Comparison of ENCODE assay signal across 13 cellular contexts in the genomic region with DNA sequence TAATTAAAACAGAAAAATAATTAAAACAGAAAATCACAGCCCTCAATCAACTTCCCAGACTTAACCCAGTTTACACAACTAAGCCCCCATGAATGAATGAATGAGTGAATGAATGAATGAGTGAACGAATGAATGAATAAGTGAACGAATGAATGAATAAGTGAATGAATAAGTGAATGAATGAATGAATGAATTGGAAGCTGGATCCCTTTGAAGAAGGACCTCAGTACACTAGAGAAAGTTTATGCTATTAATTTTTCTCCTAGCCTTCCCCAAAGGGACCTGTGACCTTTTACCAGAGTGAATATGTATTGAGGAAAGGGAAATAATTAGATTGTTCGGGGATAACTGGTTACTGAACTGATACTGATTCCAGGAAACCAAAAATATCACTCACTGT. TPM values are rescaled to one million over a fixed set of nuclear protein-coding genes. Genes with fewer than 3 reads are reported as not detected.
DNase-seq lines count a peak whose midpoint lies in the region; ATAC-seq and TF ChIP-seq lines count a peak whose summit lies in the region.
"Had no signal": no experiment of that assay in that cellular context is flagged by ENCODE, and none has a peak within 500 bp of the region (broad histone marks: within the 10 kb centered on the region; RNA-seq: fewer than 3 reads in every experiment).

No MANE protein-coding gene starts in this region.

- no peak overlapping the region for H2AFZ ChIP-seq in DND-41 (ENCODE audit: low read depth, low read length)
- H2AFZ ChIP-seq in PC-9: no peak overlapping the region
- no peak overlapping the region for H2AFZ ChIP-seq in hepatocyte

- H3K4me1 Mint-ChIP-seq in activated T-helper 1 cell treated with anti-CD3 and anti-CD28 coated beads, Interleukin-12 subunit alpha, Interleukin-12 subunit beta, Interleukin-2, Interleukin-4 antibody, amounts not matched to agents 30 ng/mL and 10 ng/mL and 1 ng/mL, durations not matched to agents 14 hours and 24 hours and 36 hours (ENCODE audit: low read depth): peaks cover 46% of the 10 kb centered on the region

- ATAC-seq in DND-41 (ENCODE audit: insufficient read depth, low read depth): no peak
- no peak for ATAC-seq in HG03571 (IDR thresholded peaks at IDR 0.05; ENCODE audit: unreplicated experiment)

- no peaks in the 10 kb centered on the region for H3K27me3 ChIP-seq in DND-41 (ENCODE audit: insufficient read depth, low read length, poor library complexity)
- H3K27me3 ChIP-seq in PC-9 (ENCODE audit: insufficient read depth, low read depth): no peaks in the 10 kb centered on the region
- no peaks in the 10 kb centered on the region for H3K27me3 ChIP-seq in hepatocyte

- H3K9me3 ChIP-seq in DND-41 (ENCODE audit: insufficient read depth, low read length, severe bottlenecking) (no peaks in the 10 kb centered on the region), PC-9 (ENCODE audit: insufficient read depth, low read depth) (no peaks in the 10 kb centered on the region), hepatocyte (ENCODE audit: low read depth) (no peaks in the 10 kb centered on the region)

- intact Hi-C loops in PC-9 (cut with micrococcal nuclease; ENCODE audit: unreplicated experiment): no loop called here
- intact Hi-C loops in activated T-helper 1 cell treated with anti-CD3 and anti-CD28 coated beads, Interleukin-12 subunit alpha, Interleukin-12 subunit beta, Interleukin-2, Interleukin-4 antibody, amounts not matched to agents 30 ng/mL and 10 ng/mL and 1 ng/mL, durations not matched to agents 14 hours and 24 hours and 36 hours (cut with micrococcal nuclease): loop anchor here (10.0 kb wide), 1 partner anchor 357 kb away; a partner anchor contains a TSS

- peaks cover 76% of the 10 kb centered on the region for H3K4me1 ChIP-seq in DND-41 (ENCODE audit: insufficient read depth, low read length)
- H3K4me1 ChIP-seq in PC-9 (replicated peaks; ENCODE audit: insufficient read depth): peaks cover 65% of the 10 kb centered on the region
- peaks cover 52% of the 10 kb centered on the region for H3K4me1 ChIP-seq in hepatocyte (ENCODE audit: insufficient read depth)

- peaks cover 24% of the 10 kb centered on the region for H3F3A ChIP-seq in PC-9 (ENCODE audit: insufficient read depth, low read depth)

- H3K4me3 Mint-ChIP-seq in activated T-helper 1 cell treated with anti-CD3 and anti-CD28 coated beads, Interleukin-12 subunit alpha, Interleukin-12 subunit beta, Interleukin-2, Interleukin-4 antibody, amounts not matched to agents 30 ng/mL and 10 ng/mL and 1 ng/mL, durations not matched to agents 14 hours and 24 hours and 36 hours: no peak overlapping the region
- H3K4me3 Mint-ChIP-seq: CD4-positive, alpha-beta T cell; H9 had no signal

- POLR2A ChIA-PET in PC-9 (lab: Charles Lee; ENCODE audit: unreplicated experiment): no interaction called here

- H3K36me3 Mint-ChIP-seq in activated T-helper 1 cell treated with anti-CD3 and anti-CD28 coated beads, Interleukin-12 subunit alpha, Interleukin-12 subunit beta, Interleukin-2, Interleukin-4 antibody, amounts not matched to agents 30 ng/mL and 10 ng/mL and 1 ng/mL, durations not matched to agents 14 hours and 24 hours and 36 hours (ENCODE audit: low read depth): peaks cover 19% of the 10 kb centered on the region

- H3K36me3 ChIP-seq in DND-41 (ENCODE audit: insufficient read depth, low read length) (peaks cover 48% of the 10 kb centered on the region), PC-9 (ENCODE audit: low read depth) (no peaks in the 10 kb centered on the region), hepatocyte (replicated peaks; ENCODE audit: insufficient read depth, low read depth) (no peaks in the 10 kb centered on the region)

- no peak overlapping the region for H3K27ac ChIP-seq in DND-41 (ENCODE audit: low read length)
- 0 out of 2 replicates have a peak overlapping the region, but pooled peaks have one; percentile 94 for H3K27ac ChIP-seq in PC-9
- peak overlapping the region; percentile 63 for H3K27ac ChIP-seq in hepatocyte
- H3K27ac ChIP-seq: C4-2B had no signal

- H3K4me3 ChIP-seq in DND-41 (ENCODE audit: low read depth in 1 of 2, low read length in 2 of 2) (no peak overlapping the region), PC-9 (no peak overlapping the region), hepatocyte (no peak overlapping the region)

- H4K20me1 ChIP-seq in DND-41 (ENCODE audit: insufficient read depth, low read length) (peaks cover 91% of the 10 kb centered on the region), PC-9 (ENCODE audit: insufficient read depth) (no peaks in the 10 kb centered on the region), hepatocyte (ENCODE audit: insufficient read depth, poor library complexity, severe bottlenecking) (peaks cover 68% of the 10 kb centered on the region)

- H3K9ac ChIP-seq in DND-41 (ENCODE audit: low read depth, low read length): no peak overlapping the region

- no peaks in the 10 kb centered on the region for H3K27me3 Mint-ChIP-seq in activated T-helper 1 cell treated with anti-CD3 and anti-CD28 coated beads, Interleukin-12 subunit alpha, Interleukin-12 subunit beta, Interleukin-2, Interleukin-4 antibody, amounts not matched to agents 30 ng/mL and 10 ng/mL and 1 ng/mL, durations not matched to agents 14 hours and 24 hours and 36 hours (ENCODE audit: insufficient read depth)
- H3K27me3 Mint-ChIP-seq: CD4-positive, alpha-beta T cell had no signal

- H3K4me2 ChIP-seq in DND-41 (ENCODE audit: insufficient read depth, low read length) (peak overlapping the region; percentile 0; the same call in 1 of the 2 replicates), PC-9 (no peak overlapping the region), hepatocyte (peak overlapping the region; percentile 82)

- H3K9me2 ChIP-seq in PC-9 (ENCODE audit: insufficient read depth) (no peaks in the 10 kb centered on the region), hepatocyte (replicated peaks; ENCODE audit: insufficient read depth) (no peaks in the 10 kb centered on the region)

- H3K79me2 ChIP-seq in DND-41 (ENCODE audit: insufficient read depth, low read length) (peaks cover 99% of the 10 kb centered on the region), PC-9 (ENCODE audit: low read depth) (peaks cover 88% of the 10 kb centered on the region), hepatocyte (peaks cover 97% of the 10 kb centered on the region)

- WGBS in hepatocyte (ENCODE audit: low lambda C conversion rate, missing lambda C conversion rate): 47% methylated on average over 3 of the region's 3 CpGs

- CTCF ChIA-PET in PC-9 (lab: Charles Lee): no interaction called here

- TF ChIP-seq CTCF in DND-41 (IDR thresholded peaks at IDR 0.05; ENCODE audit: borderline replicate concordance, extremely low read depth, low read length, poor library complexity, severe bottlenecking) (no peak), PC-9 (conservative IDR thresholded peaks at IDR 0.05) (no peak), hepatocyte (IDR thresholded peaks at IDR 0.05; ENCODE audit: poor library complexity) (no peak)

- BruUV-seq in PC-9 (replicated peaks; lab: Mats Ljungman, UMichigan): no TSS peak

- DNase-seq in DND-41: no peak
- no peak for DNase-seq in PC-9
- DNase-seq in hepatocyte (ENCODE audit: low spot score): no peak
- DNase-seq in activated T-helper 1 cell treated with anti-CD3 and anti-CD28 coated beads, Interleukin-12 subunit alpha, Interleukin-12 subunit beta, Interleukin-2, Interleukin-4 antibody, amounts not matched to agents 30 ng/mL and 10 ng/mL and 1 ng/mL, durations not matched to agents 14 hours and 24 hours and 36 hours (ENCODE audit: low spot score): no peak
- DNase-seq in COLO829 (ENCODE audit: low spot score): no peak
- DNase-seq in retina: no peak
- DNase-seq: AML-193; CD4-positive, alpha-beta T cell; DMS 273 treated with DMSO at 0.1 percent for 48 hours; GDM1; H9 had no signal

- no peaks in the 10 kb centered on the region for H3K9me3 Mint-ChIP-seq in activated T-helper 1 cell treated with anti-CD3 and anti-CD28 coated beads, Interleukin-12 subunit alpha, Interleukin-12 subunit beta, Interleukin-2, Interleukin-4 antibody, amounts not matched to agents 30 ng/mL and 10 ng/mL and 1 ng/mL, durations not matched to agents 14 hours and 24 hours and 36 hours
- H3K9me3 Mint-ChIP-seq: CD4-positive, alpha-beta T cell; H9 had no signal

- no peak overlapping the region for H3K27ac Mint-ChIP-seq in activated T-helper 1 cell treated with anti-CD3 and anti-CD28 coated beads, Interleukin-12 subunit alpha, Interleukin-12 subunit beta, Interleukin-2, Interleukin-4 antibody, amounts not matched to agents 30 ng/mL and 10 ng/mL and 1 ng/mL, durations not matched to agents 14 hours and 24 hours and 36 hours
- H3K27ac Mint-ChIP-seq: CD4-positive, alpha-beta T cell; H9 had no signal

RNA-seq across cellular contexts. Expression of a gene that starts 5.6 kb away (rescaled TPM):
- total RNA-seq in PC-9 (2021): 27.9 and 33.8 TPM in 2 replicates
- total RNA-seq in hepatocyte: 61.3 and 66.9 TPM in 2 replicates
- polyA plus RNA-seq in hepatocyte: 75.3 and 102 TPM in 2 replicates
- 8.9 and 10.0 TPM in 2 replicates for total RNA-seq in activated T-helper 1 cell treated with anti-CD3 and anti-CD28 coated beads, Interleukin-12 subunit alpha, Interleukin-12 subunit beta, Interleukin-2, Interleukin-4 antibody, amounts not matched to agents 30 ng/mL and 10 ng/mL and 1 ng/mL, durations not matched to agents 14 hours and 24 hours and 36 hours
